In genomic region chr5:124649548-124650501, GRCh38 we compare ENCODE assay signal across 1 cellular context.
TF ChIP-seq lines count a peak whose summit lies in the region.

No MANE protein-coding gene starts in this region.

TF ChIP-seq in GM12878, 131 proteins besides CTCF, POLR2A, EP300 and RAD21 (continued from another document and continues in another):
- peak; percentile 5; the same call in 1 of the 2 replicates for TF ChIP-seq ZBTB40 (IDR thresholded peaks at IDR 0.05; ENCODE audit: borderline replicate concordance)
- TF ChIP-seq IRF3 (IDR thresholded peaks at IDR 0.05), result no peak
- TF ChIP-seq NFIC (IDR thresholded peaks at IDR 0.05; ENCODE audit: low read depth, low read length), result peak; percentile 100
- TF ChIP-seq IRF5 (IDR thresholded peaks at IDR 0.05; ENCODE audit: borderline replicate concordance), result no peak
- no peak for TF ChIP-seq HSF1 (IDR thresholded peaks at IDR 0.05; ENCODE audit: low read depth, low read length)
- TF ChIP-seq KAT2A (conservative IDR thresholded peaks at IDR 0.05; ENCODE audit: control insufficient read depth, low read depth, low read length), result no peak
- no peak for TF ChIP-seq NFYA (IDR thresholded peaks at IDR 0.05; ENCODE audit: borderline replicate concordance, low read depth, low read length)
- peak; percentile 59 for TF ChIP-seq SP1 (IDR thresholded peaks at IDR 0.05; ENCODE audit: low read depth, low read length)
- TF ChIP-seq CBX3 (IDR thresholded peaks at IDR 0.05; ENCODE audit: borderline replicate concordance, low read depth), result no peak
- peak; percentile 81 for TF ChIP-seq USF1 (IDR thresholded peaks at IDR 0.05; ENCODE audit: borderline replicate concordance, extremely low read length, insufficient read depth, low read depth, low read length)
- no peak for TF ChIP-seq KDM1A (IDR thresholded peaks at IDR 0.05; ENCODE audit: borderline replicate concordance)
- no peak for TF ChIP-seq NKRF (conservative IDR thresholded peaks at IDR 0.05)
- no peak for TF ChIP-seq TARDBP (IDR thresholded peaks at IDR 0.05; ENCODE audit: borderline replicate concordance)
- TF ChIP-seq GATAD2B (conservative IDR thresholded peaks at IDR 0.05; ENCODE audit: low read depth), result peak; percentile 74
- no peak; the same call in 1 of the 2 replicates for TF ChIP-seq TAF1 (IDR thresholded peaks at IDR 0.05; ENCODE audit: borderline replicate concordance, low read depth, low read length)
- peak; percentile 19 for TF ChIP-seq PBX3 (IDR thresholded peaks at IDR 0.05; ENCODE audit: insufficient replicate concordance, low read depth, low read length)
- TF ChIP-seq MTA2 (IDR thresholded peaks at IDR 0.05; ENCODE audit: low read depth), result peak; percentile 99
- no peak for TF ChIP-seq FOXK2 (IDR thresholded peaks at IDR 0.05)
- peak; percentile 89 to 91 for TF ChIP-seq IKZF2 (IDR thresholded peaks at IDR 0.05)
- TF ChIP-seq IRF4 (IDR thresholded peaks at IDR 0.05; ENCODE audit: low read depth, low read length), result peak; percentile 64
- TF ChIP-seq MTA3 (IDR thresholded peaks at IDR 0.05; ENCODE audit: borderline replicate concordance, low read length), result peak; percentile 98; the same call in 1 of the 2 replicates
- TF ChIP-seq RAD51 (IDR thresholded peaks at IDR 0.05), result peak; percentile 94
- TF ChIP-seq SRF (IDR thresholded peaks at IDR 0.05; ENCODE audit: low read depth in 2 of 2, low read length in 2 of 2), result no peak
- peak; percentile 98 for TF ChIP-seq MEF2B (IDR thresholded peaks at IDR 0.05; ENCODE audit: partially characterized antibody, poor library complexity, severe bottlenecking)
- TF ChIP-seq HDAC2 (IDR thresholded peaks at IDR 0.05), result no peak
- no peak for TF ChIP-seq RB1 (IDR thresholded peaks at IDR 0.05; ENCODE audit: borderline replicate concordance)
- no peak for TF ChIP-seq ZNF622 (IDR thresholded peaks at IDR 0.05)
- peak; percentile 84 for TF ChIP-seq CREM (IDR thresholded peaks at IDR 0.05; ENCODE audit: low read depth)
- no peak for TF ChIP-seq ZBTB4 (CRISPR knock-in tag; IDR thresholded peaks at IDR 0.05)
- TF ChIP-seq BRCA1 (IDR thresholded peaks at IDR 0.05; ENCODE audit: low read depth, low read length), result no peak
- no peak for TF ChIP-seq REST (IDR thresholded peaks at IDR 0.05; ENCODE audit: low read depth, low read length)
- no peak for TF ChIP-seq POLR2AphosphoS2 (IDR thresholded peaks at IDR 0.05; ENCODE audit: low read depth, low read length)
- peak; percentile 99 for TF ChIP-seq MEF2A (IDR thresholded peaks at IDR 0.05; ENCODE audit: insufficient read depth, low read depth, low read length)
- TF ChIP-seq NR2C1 (IDR thresholded peaks at IDR 0.05), result no peak
- TF ChIP-seq GABPA (IDR thresholded peaks at IDR 0.05; ENCODE audit: low read depth), result peak; percentile 44
- peak; percentile 78 for TF ChIP-seq POU2F2 (IDR thresholded peaks at IDR 0.05; ENCODE audit: borderline replicate concordance, low read depth, low read length)
- peak; percentile 92; the same call in 1 of the 2 replicates for TF ChIP-seq CBX5 (IDR thresholded peaks at IDR 0.05; ENCODE audit: low read depth)
- TF ChIP-seq ETV6 (conservative IDR thresholded peaks at IDR 0.05 in 1 of 2, IDR thresholded peaks at IDR 0.05 in 1 of 2; ENCODE audit: borderline replicate concordance in 1 of 2, low read depth in 1 of 2), result peak in 1 of 2 experiments; percentile 88; a peak in 2 of 4 replicates
- TF ChIP-seq EZH2 (IDR thresholded peaks at IDR 0.05; ENCODE audit: borderline replicate concordance, control insufficient read depth, low read depth, low read length), result peak; percentile 92; the same call in 1 of the 2 replicates
- peak; percentile 80 for TF ChIP-seq NBN (IDR thresholded peaks at IDR 0.05)
- TF ChIP-seq NR2C2 (IDR thresholded peaks at IDR 0.05; ENCODE audit: borderline replicate concordance, control insufficient read depth, insufficient read length, low read depth), result no peak
- peak; percentile 97 for TF ChIP-seq DPF2 (IDR thresholded peaks at IDR 0.05)
- TF ChIP-seq CEBPB (IDR thresholded peaks at IDR 0.05; ENCODE audit: borderline replicate concordance in 1 of 2, low read depth in 2 of 2, low read length in 2 of 2), result peak in 1 of 2 experiments; percentile 94; a peak in 2 of 4 replicates
